In the genomic region with DNA sequence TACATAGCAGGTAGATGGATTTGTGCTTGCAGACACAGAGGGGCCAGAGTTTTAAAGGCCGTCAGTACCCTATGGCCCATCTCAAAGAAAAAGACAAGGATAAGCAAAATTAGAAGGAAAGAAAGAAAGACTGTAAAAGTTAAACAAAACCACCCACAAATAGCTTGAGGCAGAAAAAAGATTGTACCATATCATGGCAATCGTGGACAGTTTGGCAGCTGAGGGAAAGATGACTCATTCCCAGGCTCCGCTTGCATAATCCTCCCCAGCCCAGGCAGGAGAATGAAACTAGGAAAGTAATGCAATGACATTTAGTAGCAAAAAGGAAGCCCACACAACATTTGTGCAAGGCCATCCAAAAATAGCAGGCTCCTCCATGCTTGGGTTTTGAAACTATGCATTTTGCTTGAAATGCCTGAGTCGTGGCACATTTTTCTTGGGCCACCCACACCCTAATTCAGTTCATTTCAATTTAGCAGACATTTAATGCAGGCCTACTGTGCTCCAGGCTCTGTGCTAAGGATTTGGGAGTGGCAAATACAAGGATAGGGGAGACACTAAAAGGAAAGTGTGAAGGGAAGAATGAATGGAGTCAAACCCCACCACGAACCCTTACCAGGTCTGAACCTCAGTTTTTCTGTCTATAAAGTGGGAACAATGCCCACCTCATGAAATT, we compare ENCODE assay signal across 8 cellular contexts. TPM values are rescaled to one million over a fixed set of nuclear protein-coding genes. Genes with fewer than 3 reads are reported as not detected.
A peak's percentile ranks its signal among the peaks of the same experiment; 100 is the strongest.
DNase-seq lines count a peak whose midpoint lies in the region; ATAC-seq and TF ChIP-seq lines count a peak whose summit lies in the region.

No MANE protein-coding gene starts in this region.

- peaks cover 0 to 1% of the 10 kb centered on the region in 2 donors for H3K9me3 ChIP-seq in lung (ENCODE audit: control insufficient read depth in 2 of 2, insufficient read depth in 1 of 2, low read length in 1 of 2)

- ATAC-seq in lung (ENCODE audit: insufficient read depth, low FRiP score) (peak; percentile 84), GM18861 (IDR thresholded peaks at IDR 0.05; ENCODE audit: unreplicated experiment) (no peak)

- no peaks in the 10 kb centered on the region for H3K36me3 ChIP-seq in lung (ENCODE audit: control insufficient read depth in 2 of 2, insufficient read depth in 2 of 2, low read length in 2 of 2)

- no peaks in the 10 kb centered on the region for H3K27me3 ChIP-seq in lung (ENCODE audit: control insufficient read depth, insufficient read depth)

- H3K4me3 ChIP-seq in choroid plexus epithelial cell (ENCODE audit: low read depth, low read length) (no peak overlapping the region), lung (no peak overlapping the region)

- H3K4me1 ChIP-seq in lung (ENCODE audit: control insufficient read depth in 2 of 2, insufficient read depth in 2 of 2, low read length in 2 of 2): peaks cover 15 to 21% of the 10 kb centered on the region in 2 donors

- peak in 2 of 3 experiments; percentile 19 to 33 for DNase-seq in activated CD8-positive, alpha-beta memory T cell treated with anti-CD3 and anti-CD28 coated beads for 48 hours (ENCODE audit: low read depth in 2 of 3, low spot score in 2 of 3)
- DNase-seq in activated CD8-positive, alpha-beta memory T cell treated with anti-CD3 and anti-CD28 coated beads for 24 hours: no peak
- DNase-seq in RKO (ENCODE audit: low spot score) (peak; percentile 82), choroid plexus epithelial cell (ENCODE audit: low read depth) (peak; percentile 97), lung (ENCODE audit: low spot score) (peak; percentile 79), stromal cell of bone marrow (ENCODE audit: low read depth) (peak; percentile 94), iPS-NIHi7 (ENCODE audit: extremely low spot score) (no peak)

- peak overlapping the region; percentile 55 to 68 for H3K27ac ChIP-seq in lung (ENCODE audit: low read depth in 1 of 2, low read length in 1 of 2)

- 20 to 28% methylated on average over 5 of the region's 5 CpGs for WGBS in lung, 2 donors

- TF ChIP-seq CTCF in choroid plexus epithelial cell (conservative IDR thresholded peaks at IDR 0.05; ENCODE audit: low read depth, low read length) (no peak), lung (IDR thresholded peaks at IDR 0.05; ENCODE audit: control extremely low read depth, extremely low read depth) (no peak)

RNA-seq across cellular contexts. Expression of a gene that starts 40.9 kb away (rescaled TPM):
- total RNA-seq in lung: 10 to 100 TPM; 32.8 to 41.6 TPM
- polyA plus RNA-seq in lung: 10 to 100 TPM; 10.9 to 14.1 TPM

Comparison
In these comparisons a context has a peak if more than half of its experiments do, and no peak if none do; other contexts are left out.
1. DNase-seq: peak in activated CD8-positive, alpha-beta memory T cell treated with anti-CD3 and anti-CD28 coated beads for 48 hours (2 of 3), RKO (single experiment), choroid plexus epithelial cell (single experiment), lung (single experiment) and stromal cell of bone marrow (single experiment); none in activated CD8-positive, alpha-beta memory T cell treated with anti-CD3 and anti-CD28 coated beads for 24 hours (single experiment) and iPS-NIHi7 (single experiment).